9 cellular contexts compared by ENCODE assay signal in genomic region chr6:127606131-127606562, GRCh38. TPM values are rescaled to one million over a fixed set of nuclear protein-coding genes. Genes with fewer than 3 reads are reported as not detected.
DNase-seq lines count a peak whose midpoint lies in the region; ATAC-seq lines count a peak whose summit lies in the region.
"Had no signal": no experiment of that assay in that cellular context is flagged by ENCODE, and none has a peak within 500 bp of the region (broad histone marks: within the 10 kb centered on the region; RNA-seq: fewer than 3 reads in every experiment).

No MANE protein-coding gene starts in this region.

- H2AFZ ChIP-seq in mesenchymal stem cell (ENCODE audit: low read depth, low read length) = no peak overlapping the region

- H3K18ac ChIP-seq in mesenchymal stem cell (ENCODE audit: low read depth in 1 of 2, low read length in 2 of 2) = no peak overlapping the region

- no peak overlapping the region for H3K9ac ChIP-seq in mesenchymal stem cell (ENCODE audit: low read length)

- H4K8ac ChIP-seq in mesenchymal stem cell (ENCODE audit: low read length) = peak overlapping the region; percentile 6

- peaks cover 3% of the 10 kb centered on the region for H3K4me1 ChIP-seq in mesenchymal stem cell (ENCODE audit: control insufficient read depth, insufficient read depth, low read depth, low read length)

- CTCF ChIA-PET in activated CD8-positive, alpha-beta T cell treated with anti-CD3 and anti-CD28 coated beads, Interleukin-2, amount 10 ng/mL, durations not matched to agents 7 days and 5 days (lab: Charles Lee) = interaction anchor here (0.9 to 1.1 kb wide), 2 partner anchors 20 to 1755 kb away, joined by 3 to 4 read pairs; no protein-coding TSS in a partner anchor

- H3K23ac ChIP-seq in mesenchymal stem cell (ENCODE audit: low read length in 2 of 2) = no peak overlapping the region

- H2AK5ac ChIP-seq in mesenchymal stem cell (ENCODE audit: low read length, severe bottlenecking) = no peak overlapping the region

- H4K91ac ChIP-seq in mesenchymal stem cell (ENCODE audit: low read length) = no peak overlapping the region

- no peak overlapping the region for H3K4ac ChIP-seq in mesenchymal stem cell (ENCODE audit: low read depth in 1 of 2, low read length in 2 of 2)

- H3K9me3 Mint-ChIP-seq in activated CD8-positive, alpha-beta T cell treated with anti-CD3 and anti-CD28 coated beads, Interleukin-2, amount 10 ng/mL, durations not matched to agents 7 days and 5 days (ENCODE audit: insufficient read depth) = no peaks in the 10 kb centered on the region

- no peaks in the 10 kb centered on the region for H3K27me3 ChIP-seq in mesenchymal stem cell (ENCODE audit: control insufficient read depth in 1 of 2, insufficient read depth in 1 of 2, low read length in 2 of 2)

- no peak overlapping the region for H3K27ac Mint-ChIP-seq in activated CD8-positive, alpha-beta T cell treated with anti-CD3 and anti-CD28 coated beads, Interleukin-2, amount 10 ng/mL, durations not matched to agents 7 days and 5 days

- H2BK120ac ChIP-seq in mesenchymal stem cell (ENCODE audit: low read depth, low read length) = no peak overlapping the region

- H3K9me3 ChIP-seq in mesenchymal stem cell (ENCODE audit: control insufficient read depth, low read length) = peaks cover 8% of the 10 kb centered on the region

- ATAC-seq in activated CD8-positive, alpha-beta T cell treated with anti-CD3 and anti-CD28 coated beads, Interleukin-2, amount 10 ng/mL, durations not matched to agents 7 days and 5 days = peak; percentile 15
- ATAC-seq in GM19455 (IDR thresholded peaks at IDR 0.05; ENCODE audit: unreplicated experiment) (no peak), HG03135 (IDR thresholded peaks at IDR 0.05; ENCODE audit: unreplicated experiment) (no peak)
- ATAC-seq: K562 had no signal

- H2BK12ac ChIP-seq in mesenchymal stem cell (ENCODE audit: low read length in 2 of 2) = no peak overlapping the region

- no peak overlapping the region for H3K14ac ChIP-seq in mesenchymal stem cell (ENCODE audit: low read length in 2 of 2)

- POLR2A ChIA-PET in activated CD8-positive, alpha-beta T cell treated with anti-CD3 and anti-CD28 coated beads, Interleukin-2, amount 10 ng/mL, durations not matched to agents 7 days and 5 days (lab: Charles Lee) = interaction anchor here (0.5 kb wide), 1 partner anchor 125 kb away, joined by 3 read pairs; no protein-coding TSS in a partner anchor

- no peaks in the 10 kb centered on the region for H3K79me1 ChIP-seq in mesenchymal stem cell (replicated peaks; ENCODE audit: low read length, poor library complexity, severe bottlenecking)

- H3K4me1 Mint-ChIP-seq in activated CD8-positive, alpha-beta T cell treated with anti-CD3 and anti-CD28 coated beads, Interleukin-2, amount 10 ng/mL, durations not matched to agents 7 days and 5 days (ENCODE audit: low read depth) = no peaks in the 10 kb centered on the region

- no peak overlapping the region for H3K4me3 Mint-ChIP-seq in activated CD8-positive, alpha-beta T cell treated with anti-CD3 and anti-CD28 coated beads, Interleukin-2, amount 10 ng/mL, durations not matched to agents 7 days and 5 days

- peaks cover 11% of the 10 kb centered on the region for H3K27me3 Mint-ChIP-seq in activated CD8-positive, alpha-beta T cell treated with anti-CD3 and anti-CD28 coated beads, Interleukin-2, amount 10 ng/mL, durations not matched to agents 7 days and 5 days (ENCODE audit: low read depth)

- no peak overlapping the region for H2BK5ac ChIP-seq in mesenchymal stem cell (ENCODE audit: low read depth, low read length, poor library complexity, severe bottlenecking)

- no peaks in the 10 kb centered on the region for H3K36me3 ChIP-seq in mesenchymal stem cell (ENCODE audit: control insufficient read depth in 1 of 2, insufficient read depth in 2 of 2, low read depth in 1 of 2, low read length in 2 of 2)

- 90% methylated on average over 3 of the region's 3 CpGs for WGBS in mesenchymal stem cell

- no peak overlapping the region for H3K4me2 ChIP-seq in mesenchymal stem cell (ENCODE audit: low read length, poor library complexity, severe bottlenecking)

- no peak overlapping the region for H3K27ac ChIP-seq in mesenchymal stem cell (ENCODE audit: low read length, poor library complexity, severe bottlenecking)

- H2BK15ac ChIP-seq in mesenchymal stem cell (ENCODE audit: low read depth, poor library complexity, severe bottlenecking) = no peak overlapping the region

- DNase-seq in GM04504 (ENCODE audit: low read depth) (peak; percentile 28), NCI-H146 treated with DMSO at 0.1 percent for 48 hours (lab: John Stamatoyannopoulos, UW; ENCODE audit: unreplicated experiment) (peak; percentile 87), mesenchymal stem cell (peak; percentile 52), hypothalamus (lab: John Stamatoyannopoulos, UW) (no peak), nucleus accumbens (lab: John Stamatoyannopoulos, UW) (no peak)
- no peak for DNase-seq in activated CD8-positive, alpha-beta T cell treated with anti-CD3 and anti-CD28 coated beads, Interleukin-2, amount 10 ng/mL, durations not matched to agents 7 days and 5 days

- no peak overlapping the region for H3K4me3 ChIP-seq in mesenchymal stem cell (ENCODE audit: insufficient read depth in 1 of 2, low read depth in 1 of 2, low read length in 2 of 2)
- H3K4me3 ChIP-seq: K562 had no signal

- no peaks in the 10 kb centered on the region for H3K36me3 Mint-ChIP-seq in activated CD8-positive, alpha-beta T cell treated with anti-CD3 and anti-CD28 coated beads, Interleukin-2, amount 10 ng/mL, durations not matched to agents 7 days and 5 days (ENCODE audit: low read depth)

RNA-seq across cellular contexts. Expression of gene C6orf58, which starts 29.2 kb away (rescaled TPM):
- not detected for total RNA-seq in activated CD8-positive, alpha-beta T cell treated with anti-CD3 and anti-CD28 coated beads, Interleukin-2, amount 10 ng/mL, durations not matched to agents 7 days and 5 days
- not detected for polyA plus RNA-seq in mesenchymal stem cell (2013, experiment 1 of 2)
- polyA plus RNA-seq in mesenchymal stem cell (2013, experiment 2 of 2) = not detected
- total RNA-seq: K562 had no signal

Comparison
In these comparisons a context has a peak if more than half of its experiments do, and no peak if none do; other contexts are left out.
1. DNase-seq: peak in GM04504 (single experiment), NCI-H146 treated with DMSO at 0.1 percent for 48 hours (single experiment) and mesenchymal stem cell (single experiment); none in activated CD8-positive, alpha-beta T cell treated with anti-CD3 and anti-CD28 coated beads, Interleukin-2, amount 10 ng/mL, durations not matched to agents 7 days and 5 days (single experiment), hypothalamus (0 of 51) and nucleus accumbens (0 of 56).